In the genomic region with DNA sequence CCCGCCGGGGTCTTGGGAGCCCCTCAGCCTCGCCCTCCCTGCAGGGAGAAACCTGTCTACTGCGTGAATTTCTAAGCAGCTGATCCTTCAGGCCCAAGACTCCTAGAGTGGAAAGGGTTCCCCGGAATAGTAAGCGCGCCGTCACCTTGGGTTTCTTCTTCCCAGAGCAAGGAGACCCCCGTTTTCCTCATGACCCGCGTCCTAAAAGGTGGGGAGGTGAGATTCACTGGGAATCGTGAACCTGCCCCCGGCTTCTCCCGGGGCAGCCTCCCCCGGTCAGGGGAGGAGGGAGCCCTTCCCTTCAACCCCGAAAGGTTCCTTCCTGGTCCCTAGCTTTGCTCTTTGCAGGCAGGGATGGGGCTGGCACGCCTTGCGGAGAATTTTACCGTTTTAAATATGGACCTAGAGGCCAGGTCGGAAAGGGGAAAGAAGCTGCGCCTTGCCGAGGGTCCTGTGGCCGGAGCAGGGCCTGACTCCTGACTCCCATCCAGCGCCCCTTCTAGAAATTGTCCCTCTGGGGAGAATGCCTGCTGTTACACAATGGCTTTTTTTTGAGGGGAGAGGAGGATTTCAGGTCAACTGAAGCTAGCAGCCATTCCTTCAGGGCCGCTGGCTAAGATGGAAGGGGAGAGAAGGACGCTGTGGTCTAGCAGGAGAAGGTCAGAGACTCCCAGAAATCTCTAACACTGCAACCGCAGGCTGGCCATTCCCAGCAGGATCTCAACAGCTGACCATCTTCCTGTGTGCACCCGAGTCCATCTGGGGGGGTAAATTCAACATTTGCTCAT, we compare ENCODE assay signal across 1 cellular context.
TF ChIP-seq lines count a peak whose summit lies in the region.

No MANE protein-coding gene starts in this region.

TF ChIP-seq in H1, 55 proteins besides CTCF, POLR2A, EP300 and RAD21:
- TF ChIP-seq SIN3A (conservative IDR thresholded peaks at IDR 0.05 in 1 of 2, IDR thresholded peaks at IDR 0.05 in 1 of 2; ENCODE audit: low read depth in 1 of 2, low read length in 2 of 2): no peak
- TF ChIP-seq, protein P1, sequence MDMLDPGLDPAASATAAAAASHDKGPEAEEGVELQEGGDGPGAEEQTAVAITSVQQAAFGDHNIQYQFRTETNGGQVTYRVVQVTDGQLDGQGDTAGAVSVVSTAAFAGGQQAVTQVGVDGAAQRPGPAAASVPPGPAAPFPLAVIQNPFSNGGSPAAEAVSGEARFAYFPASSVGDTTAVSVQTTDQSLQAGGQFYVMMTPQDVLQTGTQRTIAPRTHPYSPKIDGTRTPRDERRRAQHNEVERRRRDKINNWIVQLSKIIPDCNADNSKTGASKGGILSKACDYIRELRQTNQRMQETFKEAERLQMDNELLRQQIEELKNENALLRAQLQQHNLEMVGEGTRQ (IDR thresholded peaks at IDR 0.05; ENCODE audit: low read length): no peak
- no peak for TF ChIP-seq HDAC6 (IDR thresholded peaks at IDR 0.05; ENCODE audit: low read depth, low read length)
- no peak for TF ChIP-seq BCL11A (IDR thresholded peaks at IDR 0.05; ENCODE audit: low read depth in 2 of 2, low read length in 2 of 2)
- TF ChIP-seq CBX5 (IDR thresholded peaks at IDR 0.05; ENCODE audit: low read depth, low read length): no peak
- TF ChIP-seq TEAD4 (IDR thresholded peaks at IDR 0.05; ENCODE audit: low read depth, low read length): no peak
- no peak for TF ChIP-seq TCF12 (IDR thresholded peaks at IDR 0.05; ENCODE audit: low read depth, low read length)
- TF ChIP-seq RBBP5 (IDR thresholded peaks at IDR 0.05; ENCODE audit: borderline replicate concordance, low read depth, low read length): no peak
- peak; percentile 83 for TF ChIP-seq EZH2 (IDR thresholded peaks at IDR 0.05; ENCODE audit: low read depth, low read length, severe bottlenecking)
- TF ChIP-seq, protein P2, sequence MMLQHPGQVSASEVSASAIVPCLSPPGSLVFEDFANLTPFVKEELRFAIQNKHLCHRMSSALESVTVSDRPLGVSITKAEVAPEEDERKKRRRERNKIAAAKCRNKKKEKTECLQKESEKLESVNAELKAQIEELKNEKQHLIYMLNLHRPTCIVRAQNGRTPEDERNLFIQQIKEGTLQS (IDR thresholded peaks at IDR 0.05; ENCODE audit: insufficient read depth, low read depth, low read length): no peak
- TF ChIP-seq KDM1A (IDR thresholded peaks at IDR 0.05; ENCODE audit: borderline replicate concordance, low read length): no peak
- peak; percentile 84 for TF ChIP-seq SUZ12 (IDR thresholded peaks at IDR 0.05; ENCODE audit: low read length)
- peak; percentile 70 for TF ChIP-seq RNF2 (IDR thresholded peaks at IDR 0.05; ENCODE audit: borderline replicate concordance, low read depth, low read length, missing control alignments, poor library complexity, severe bottlenecking)
- no peak for TF ChIP-seq FOSL1 (IDR thresholded peaks at IDR 0.05; ENCODE audit: insufficient read depth, low read depth, low read length)
- no peak for TF ChIP-seq CHD2 (IDR thresholded peaks at IDR 0.05; ENCODE audit: low read length)
- TF ChIP-seq SIX5 (IDR thresholded peaks at IDR 0.05; ENCODE audit: low read depth, low read length): no peak
- TF ChIP-seq SP1 (IDR thresholded peaks at IDR 0.05; ENCODE audit: low read depth, low read length): no peak
- no peak for TF ChIP-seq CBX8 (IDR thresholded peaks at IDR 0.05; ENCODE audit: borderline replicate concordance, low read depth, low read length)
